8 cellular contexts compared by ENCODE assay signal in genomic region chr7:25894002-25894901, GRCh38.
A peak's percentile ranks its signal among the peaks of the same experiment; 100 is the strongest.
DNase-seq lines count a peak whose midpoint lies in the region; ATAC-seq and TF ChIP-seq lines count a peak whose summit lies in the region.

No MANE protein-coding gene starts in this region.

- no peak overlapping the region for H3K9ac ChIP-seq in Loucy (ENCODE audit: low read depth, low read length, poor library complexity, severe bottlenecking)

- H3K4me2 ChIP-seq in Loucy (ENCODE audit: low read depth, low read length, poor library complexity, severe bottlenecking) = no peak overlapping the region

- no peak for TF ChIP-seq CTCF in Loucy (conservative IDR thresholded peaks at IDR 0.05; ENCODE audit: low read length)
- no peak for TF ChIP-seq CTCF in left lung (IDR thresholded peaks at IDR 0.05)

- no peaks in the 10 kb centered on the region for H3K79me2 ChIP-seq in Loucy (ENCODE audit: insufficient read depth, low read length)

- no peaks in the 10 kb centered on the region for H3K9me2 ChIP-seq in Loucy (replicated peaks; ENCODE audit: low read depth, low read length)

- H3K9me3 ChIP-seq in Loucy (ENCODE audit: insufficient read depth, low read depth, low read length) (no peaks in the 10 kb centered on the region), left lung (no peaks in the 10 kb centered on the region)

- H3K36me3 ChIP-seq in H7 (replicated peaks; ENCODE audit: control insufficient read depth, insufficient read depth, low read length) (no peaks in the 10 kb centered on the region), Loucy (ENCODE audit: insufficient read depth, low read length) (no peaks in the 10 kb centered on the region), left lung (no peaks in the 10 kb centered on the region)

- peak overlapping the region; percentile 43 for H2AFZ ChIP-seq in Loucy (ENCODE audit: low read length)

- H4K20me1 ChIP-seq in Loucy (ENCODE audit: insufficient read depth, low read length, poor library complexity, severe bottlenecking) = no peaks in the 10 kb centered on the region

- H3K4me3 ChIP-seq in H7 (ENCODE audit: insufficient read depth, low read depth, low read length) = no peak overlapping the region
- no peak overlapping the region for H3K4me3 ChIP-seq in Loucy (ENCODE audit: low read length, poor library complexity, severe bottlenecking)
- no peak overlapping the region for H3K4me3 ChIP-seq in left lung

- H3K27ac ChIP-seq in left lung (no peak overlapping the region), substantia nigra (ENCODE audit: low read depth, low read length, poor library complexity, severe bottlenecking) (no peak overlapping the region)

- peak; percentile 84 for ATAC-seq in left lung

- H3K4me1 ChIP-seq in Loucy (ENCODE audit: insufficient read depth, low read length, poor library complexity, severe bottlenecking) (peaks cover 4% of the 10 kb centered on the region), left lung (peaks cover 0 to 12% of the 10 kb centered on the region in 2 donors)

- H3F3A ChIP-seq in Loucy (ENCODE audit: low read depth) = no peaks in the 10 kb centered on the region

- intact Hi-C loops in left lung (cut with DNase I) = loop anchor here in 1 of 2 donors (5.0 kb wide), 1 partner anchor 468 kb away; no protein-coding TSS in a partner anchor

- H3K27me3 ChIP-seq in H7 (ENCODE audit: control insufficient read depth, insufficient read depth, low read length) (no peaks in the 10 kb centered on the region), Loucy (ENCODE audit: insufficient read depth, low read length, poor library complexity, severe bottlenecking) (no peaks in the 10 kb centered on the region), left lung (peaks cover 5 to 49% of the 10 kb centered on the region in 2 donors)

- DNase-seq in activated naive CD4-positive, alpha-beta T cell treated with Interleukin-2 at 50 U/mL for 16 hours = peak; percentile 8
- no peak for DNase-seq in activated naive CD4-positive, alpha-beta T cell (lab: John Stamatoyannopoulos, UW)
- DNase-seq in H7 (peak; percentile 47), activated T-cell treated with anti-CD3 and anti-CD28 coated beads for 48 hours (ENCODE audit: low read depth) (peak; percentile 18), left lung (peak in 1 of 2 donors; percentile 56), substantia nigra (lab: John Stamatoyannopoulos, UW) (no peak), LoVo (ENCODE audit: low spot score) (no peak)

Comparison
In these comparisons a context has a peak if more than half of its experiments do, and no peak if none do; other contexts are left out.
1. DNase-seq: peak in activated naive CD4-positive, alpha-beta T cell treated with Interleukin-2 at 50 U/mL for 16 hours (single experiment), H7 (single experiment) and activated T-cell treated with anti-CD3 and anti-CD28 coated beads for 48 hours (single experiment); none in activated naive CD4-positive, alpha-beta T cell (0 of 4), substantia nigra (0 of 49) and LoVo (single experiment).